11 cellular contexts compared by ENCODE assay signal in genomic region chr14:75499084-75499875, GRCh38. TPM values are rescaled to one million over a fixed set of nuclear protein-coding genes. Genes with fewer than 3 reads are reported as not detected.
DNase-seq lines count a peak whose midpoint lies in the region; ATAC-seq and TF ChIP-seq lines count a peak whose summit lies in the region.
"Had no signal": no experiment of that assay in that cellular context is flagged by ENCODE, and none has a peak within 500 bp of the region (broad histone marks: within the 10 kb centered on the region; RNA-seq: fewer than 3 reads in every experiment).

No MANE protein-coding gene starts in this region.

- H3K9me3 Mint-ChIP-seq in nephron progenitor cell, result no peaks in the 10 kb centered on the region

- intact Hi-C loops in upper lobe of right lung (cut with DNase I), result no loop called here

- no peaks in the 10 kb centered on the region for H3K27me3 ChIP-seq in upper lobe of right lung
- H3K27me3 ChIP-seq: sigmoid colon had no signal

- H3K27me3 Mint-ChIP-seq in nephron progenitor cell (ENCODE audit: low read depth, poor library complexity), result peaks cover 2% of the 10 kb centered on the region

- no peak overlapping the region for H3K4me3 ChIP-seq in upper lobe of right lung
- H3K4me3 ChIP-seq: sigmoid colon had no signal

- no peaks in the 10 kb centered on the region for H3K9me3 ChIP-seq in upper lobe of right lung
- H3K9me3 ChIP-seq: sigmoid colon had no signal

- no peaks in the 10 kb centered on the region for H3K36me3 Mint-ChIP-seq in nephron progenitor cell (ENCODE audit: low read depth)

- no peak overlapping the region for H3K4me3 Mint-ChIP-seq in nephron progenitor cell

- ATAC-seq in GM18867 (IDR thresholded peaks at IDR 0.05; ENCODE audit: unreplicated experiment), result peak; percentile 65
- ATAC-seq in GM21390 (IDR thresholded peaks at IDR 0.05; ENCODE audit: unreplicated experiment), result peak; percentile 69
- peak; percentile 63 for ATAC-seq in HG03280 (IDR thresholded peaks at IDR 0.05; ENCODE audit: unreplicated experiment)
- no peak for ATAC-seq in upper lobe of right lung

- DNase-seq in nephron progenitor cell, result no peak
- no peak for DNase-seq in effector CD4-positive, alpha-beta T cell
- DNase-seq in HuH-7.5 (ENCODE audit: low spot score), result no peak
- no peak for DNase-seq in activated gamma-delta T cell (lab: John Stamatoyannopoulos, UW)
- no peak for DNase-seq in upper lobe of right lung
- DNase-seq: DMS 273 treated with DMSO at 0.1 percent for 48 hours, NCI-H2227 treated with DMSO at 0.1 percent for 48 hours, sigmoid colon had no signal

- H3K27ac Mint-ChIP-seq in nephron progenitor cell, result peak overlapping the region; percentile 84

- no peak overlapping the region for H3K27ac ChIP-seq in upper lobe of right lung
- H3K27ac ChIP-seq: sigmoid colon had no signal

- peaks cover 20% of the 10 kb centered on the region for H3K4me1 Mint-ChIP-seq in nephron progenitor cell

- H3K36me3 ChIP-seq in upper lobe of right lung, result no peaks in the 10 kb centered on the region
- H3K36me3 ChIP-seq: sigmoid colon had no signal

- TF ChIP-seq CTCF in nephron progenitor cell (IDR thresholded peaks at IDR 0.05), result no peak
- TF ChIP-seq CTCF in upper lobe of right lung (IDR thresholded peaks at IDR 0.05), result no peak

- no peaks in the 10 kb centered on the region for H3K4me1 ChIP-seq in upper lobe of right lung
- H3K4me1 ChIP-seq: sigmoid colon had no signal

RNA-seq across cellular contexts. Expression of gene BATF, which starts 23.0 kb away (rescaled TPM):
- 4.9 TPM for total RNA-seq in upper lobe of right lung
